1 cellular context compared by ENCODE assay signal in genomic region chr3:41196499-41197410, GRCh38.
TF ChIP-seq lines count a peak whose summit lies in the region.

No MANE protein-coding gene starts in this region.

TF ChIP-seq in K562, 482 proteins besides CTCF, POLR2A, EP300 and RAD21 (continued from another document):
- TF ChIP-seq DEAF1 (CRISPR knock-in tag; IDR thresholded peaks at IDR 0.05) (no peak), ATF4 (CRISPR knock-in tag; IDR thresholded peaks at IDR 0.05) (no peak), GTF2F1 (IDR thresholded peaks at IDR 0.05; ENCODE audit: low read depth, low read length) (no peak), ARID1B (IDR thresholded peaks at IDR 0.05) (no peak), CGGBP1 (CRISPR knock-in tag; IDR thresholded peaks at IDR 0.05) (no peak), IRF1 (CRISPR knock-in tag; IDR thresholded peaks at IDR 0.05; ENCODE audit: borderline replicate concordance) (no peak), BMI1 (IDR thresholded peaks at IDR 0.05; ENCODE audit: low read length) (peak; percentile 71), RNF2 (IDR thresholded peaks at IDR 0.05) (no peak), ZNF785 (CRISPR knock-in tag; IDR thresholded peaks at IDR 0.05) (no peak), CBX2 (IDR thresholded peaks at IDR 0.05; ENCODE audit: insufficient read depth, low read length, poor library complexity, severe bottlenecking) (peak; percentile 96), ZC3H11A (IDR thresholded peaks at IDR 0.05; ENCODE audit: low read depth, low read length) (no peak), TEAD4 (IDR thresholded peaks at IDR 0.05; ENCODE audit: low read length) (no peak), TEAD4 (CRISPR knock-in tag; IDR thresholded peaks at IDR 0.05; ENCODE audit: borderline replicate concordance) (no peak), ZFP36 (IDR thresholded peaks at IDR 0.05; ENCODE audit: low read depth, low read length, partially characterized antibody) (peak; percentile 31), SP2 (IDR thresholded peaks at IDR 0.05; ENCODE audit: extremely low read depth, low read depth, low read length, poor library complexity, severe bottlenecking) (no peak), ATF3 (IDR thresholded peaks at IDR 0.05) (no peak), ATF3 (CRISPR knock-in tag; conservative IDR thresholded peaks at IDR 0.05) (no peak), ZNF318 (IDR thresholded peaks at IDR 0.05; ENCODE audit: borderline replicate concordance in 1 of 2, low read depth in 1 of 2) (0 out of 4 replicates have a peak, but pooled peaks of 1 of the 2 experiments have one; percentile 21), PRDM10 (IDR thresholded peaks at IDR 0.05; ENCODE audit: partially characterized antibody) (no peak), UBTF (IDR thresholded peaks at IDR 0.05; ENCODE audit: borderline replicate concordance in 1 of 2, low read depth in 2 of 2, low read length in 2 of 2) (no peak), PYGO2 (tag; IDR thresholded peaks at IDR 0.05) (no peak), CBX5 (IDR thresholded peaks at IDR 0.05; ENCODE audit: borderline replicate concordance, low read depth) (no peak), CBX8 (IDR thresholded peaks at IDR 0.05; ENCODE audit: borderline replicate concordance, extremely low read depth, low read depth, low read length, poor library complexity, severe bottlenecking) (peak; percentile 97), POLR2AphosphoS2 (IDR thresholded peaks at IDR 0.05; ENCODE audit: low read length) (no peak), ZNF79 (CRISPR knock-in tag; IDR thresholded peaks at IDR 0.05; ENCODE audit: low read depth) (no peak), POLR2AphosphoS5 (IDR thresholded peaks at IDR 0.05; ENCODE audit: control insufficient read depth, insufficient read depth, low read depth, low read length) (no peak), GATAD2A (IDR thresholded peaks at IDR 0.05) (no peak)
